ENCODE assay signal across 24 cellular contexts in the genomic region with DNA sequence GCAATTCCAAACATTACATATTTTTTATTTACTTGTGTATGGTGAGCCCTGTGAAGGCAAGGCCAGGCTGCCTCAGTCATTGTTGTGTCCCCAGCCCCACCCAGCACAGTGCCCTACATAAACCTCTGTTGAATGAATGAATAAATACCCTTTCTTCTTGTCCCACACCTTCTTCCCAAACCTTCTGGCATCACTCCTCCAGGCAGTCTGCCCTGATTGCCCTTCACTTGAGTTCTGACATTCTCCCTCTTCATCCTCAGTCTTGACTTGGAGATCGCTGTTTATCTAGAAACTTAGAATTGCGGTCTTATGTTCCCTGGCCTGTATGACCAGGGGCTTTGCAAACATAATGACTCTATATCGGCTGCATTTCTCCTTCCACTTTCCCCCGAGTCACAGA. TPM values are rescaled to one million over a fixed set of nuclear protein-coding genes. Genes with fewer than 3 reads are reported as not detected.
"Had no signal": no experiment of that assay in that cellular context is flagged by ENCODE, and none has a peak within 500 bp of the region (broad histone marks: within the 10 kb centered on the region; RNA-seq: fewer than 3 reads in every experiment).

No MANE protein-coding gene starts in this region.

- H3K4me3 Mint-ChIP-seq: mesothelial cell of epicardium; natural killer cell; nephron progenitor cell; stimulated activated memory B cell treated with anti-CD40 and anti-IgM and Interleukin-4, amounts not matched to agents 10 μg/mL and 1 μg/mL and 100 μg/mL, for 72 hours; stimulated activated naive CD8-positive, alpha-beta T cell treated with anti-CD3 and anti-CD28 coated beads, Interleukin-15, amount 100 ng/mL, for 72 hours had no signal

- H3K36me3 Mint-ChIP-seq: mesothelial cell of epicardium; naive B cell; natural killer cell; stimulated activated memory B cell treated with anti-CD40 and anti-IgM and Interleukin-4, amounts not matched to agents 10 μg/mL and 1 μg/mL and 100 μg/mL, for 72 hours; type B pancreatic cell had no signal

- H3K9me3 Mint-ChIP-seq: mesothelial cell of epicardium; natural killer cell; stimulated activated memory B cell treated with anti-CD40 and anti-IgM and Interleukin-4, amounts not matched to agents 10 μg/mL and 1 μg/mL and 100 μg/mL, for 72 hours; type B pancreatic cell had no signal

- ATAC-seq: natural killer cell; right lobe of liver; stimulated activated memory B cell treated with anti-CD40 and anti-IgM and Interleukin-4, amounts not matched to agents 10 μg/mL and 1 μg/mL and 100 μg/mL, for 72 hours; stimulated activated naive CD8-positive, alpha-beta T cell treated with anti-CD3 and anti-CD28 coated beads, Interleukin-15, amount 100 ng/mL, for 72 hours had no signal

- DNase-seq: islet precursor cell; left ventricle myocardium inferior; mesendoderm; naive B cell; natural killer cell; nephron progenitor cell; ovary; right lobe of liver; stimulated activated CD4-positive, alpha-beta T cell treated with anti-CD3 and anti-CD28 coated beads, Interleukin-1b, Interleukin-23, amount 100 ng/mL, for 48 hours; stimulated activated CD4-positive, alpha-beta T cell treated with anti-CD3 and anti-CD28 coated beads, Interleukin-2, amount 100 ng/mL, for 48 hours; stimulated activated CD4-positive, alpha-beta T cell treated with anti-CD3 and anti-CD28 coated beads, Interleukin-4, amount 100 ng/mL, for 4 hours; stimulated activated CD8-positive, alpha-beta memory T cell treated with anti-CD3 and anti-CD28 coated beads, Interleukin-4, amount 100 ng/mL, for 48 hours; stimulated activated naive CD4-positive, alpha-beta T cell treated with Interleukin-2 at 50 U/mL for 16 hours; stimulated activated naive CD8-positive, alpha-beta T cell treated with anti-CD3 and anti-CD28 coated beads, Interleukin-15, amount 100 ng/mL, for 72 hours; substantia nigra; uterus had no signal

- H3K27ac Mint-ChIP-seq: mesothelial cell of epicardium; natural killer cell; progenitor cell of endocrine pancreas; stimulated activated memory B cell treated with anti-CD40 and anti-IgM and Interleukin-4, amounts not matched to agents 10 μg/mL and 1 μg/mL and 100 μg/mL, for 72 hours; stimulated activated naive CD8-positive, alpha-beta T cell treated with anti-CD3 and anti-CD28 coated beads, Interleukin-15, amount 100 ng/mL, for 72 hours had no signal

RNA-seq across cellular contexts. Expression of gene GPR4, which starts 12.2 kb away (rescaled TPM):
- total RNA-seq: kidney epithelial cell, mesothelial cell of epicardium, mononuclear cell, progenitor cell of endocrine pancreas, renal cortical epithelial cell, smooth muscle cell had no signal
- polyA plus RNA-seq: smooth muscle cell had no signal
